In the genomic region with DNA sequence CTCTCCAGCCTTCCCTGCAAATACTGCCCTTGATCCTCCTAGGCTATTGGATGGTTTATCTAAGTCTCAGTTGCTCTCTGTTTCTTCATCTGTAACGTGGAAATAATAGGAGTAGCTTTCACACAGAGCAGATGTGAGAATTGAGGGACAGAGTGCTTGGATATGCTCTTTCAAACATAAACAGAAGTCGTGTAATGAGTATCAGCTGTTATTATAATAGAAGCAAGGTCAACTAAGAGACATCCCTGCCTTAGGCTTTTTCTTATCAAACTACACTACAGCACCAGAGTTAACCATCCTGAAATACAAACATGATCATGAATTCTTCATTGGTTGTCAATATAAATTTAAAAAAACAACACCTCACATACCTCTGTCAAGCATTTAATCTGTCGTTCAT, we compare ENCODE assay signal across 18 cellular contexts.
"Had no signal": no experiment of that assay in that cellular context is flagged by ENCODE, and none has a peak within 500 bp of the region (broad histone marks: within the 10 kb centered on the region; RNA-seq: fewer than 3 reads in every experiment).

No MANE protein-coding gene starts in this region.

- H3K27ac Mint-ChIP-seq: endodermal cell; natural killer cell treated with Interleukin-12 subunit alpha and Interleukin-12 subunit beta and Interleukin-15 and Interleukin-18, amount 100 ng/mL, for 72 hours; neural progenitor cell; progenitor cell of endocrine pancreas had no signal

- H3K4me3 Mint-ChIP-seq: endodermal cell; natural killer cell treated with Interleukin-12 subunit alpha and Interleukin-12 subunit beta and Interleukin-15 and Interleukin-18, amount 100 ng/mL, for 72 hours; neural progenitor cell had no signal

- H3K4me1 Mint-ChIP-seq: endodermal cell had no signal

- ATAC-seq: left colon; left ventricle myocardium superior; natural killer cell treated with Interleukin-12 subunit alpha and Interleukin-12 subunit beta and Interleukin-15 and Interleukin-18, amount 100 ng/mL, for 72 hours; pancreas; right cardiac atrium had no signal

- H3K36me3 Mint-ChIP-seq: natural killer cell treated with Interleukin-12 subunit alpha and Interleukin-12 subunit beta and Interleukin-15 and Interleukin-18, amount 100 ng/mL, for 72 hours had no signal

- H3K9me3 Mint-ChIP-seq: endodermal cell; natural killer cell treated with Interleukin-12 subunit alpha and Interleukin-12 subunit beta and Interleukin-15 and Interleukin-18, amount 100 ng/mL, for 72 hours; neural progenitor cell had no signal

- H3K27me3 Mint-ChIP-seq: progenitor cell of endocrine pancreas had no signal

- DNase-seq: effector CD4-positive, alpha-beta T cell; endodermal cell; foreskin melanocyte; head of caudate nucleus; left colon; left ventricle myocardium superior; mesenchymal stem cell; midbrain; occipital lobe; pancreas; right cardiac atrium; small intestine; stimulated activated CD4-positive, alpha-beta T cell treated with anti-CD3 and anti-CD28 coated beads, Interleukin-12 subunit alpha, Interleukin-12 subunit beta, amount 100 ng/mL, for 4 hours; stimulated activated naive CD4-positive, alpha-beta T cell treated with Interleukin-2 at 50 U/mL for 16 hours; trophoblast cell had no signal
